1 cellular context compared by ENCODE assay signal in the genomic region with DNA sequence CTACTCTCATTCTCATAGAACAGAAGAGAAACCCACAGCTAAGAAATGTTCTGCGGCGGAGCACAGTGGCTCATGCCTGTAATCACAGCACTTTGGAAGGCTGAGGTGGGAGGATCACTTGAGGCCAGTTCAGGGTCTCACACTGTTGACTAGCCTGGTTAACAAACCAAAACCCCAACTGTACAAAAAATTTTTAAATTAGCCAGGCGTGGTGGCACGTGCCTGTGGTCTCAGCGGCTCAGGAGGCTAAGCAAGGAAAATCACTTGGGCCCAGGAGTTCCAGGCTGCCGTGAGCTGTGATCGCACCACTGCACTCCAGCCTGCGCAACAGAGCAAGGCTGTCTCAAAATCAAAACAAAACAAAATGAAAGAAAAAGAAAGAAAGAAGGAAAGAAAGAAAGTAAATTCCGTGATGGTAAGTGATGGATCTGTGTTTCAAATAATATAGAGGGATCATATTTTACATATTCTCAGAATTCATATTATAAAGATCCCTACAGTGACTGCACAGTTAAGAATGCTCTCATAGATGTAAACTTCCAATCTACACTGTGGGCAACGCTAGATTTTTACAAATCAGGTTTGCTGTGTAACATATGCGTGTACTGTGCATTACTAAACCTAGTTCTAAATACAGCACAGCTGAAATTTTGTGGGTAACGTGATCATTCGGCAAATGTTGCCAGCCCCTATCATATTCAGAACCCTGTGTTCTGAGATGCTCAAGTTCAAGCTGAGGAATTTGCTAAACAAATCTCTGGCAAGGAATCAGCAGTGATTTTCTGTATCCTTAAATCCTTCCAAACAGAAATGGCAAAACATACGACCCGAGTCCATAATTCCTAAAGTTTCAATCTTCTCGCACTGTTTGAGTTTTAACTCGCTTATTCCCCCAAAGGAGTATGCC.
TF ChIP-seq lines count a peak whose summit lies in the region.

No MANE protein-coding gene starts in this region.

TF ChIP-seq in GM12878, 131 proteins besides CTCF, POLR2A, EP300 and RAD21 (continued from another document and continues in another):
- TF ChIP-seq, protein P1, sequence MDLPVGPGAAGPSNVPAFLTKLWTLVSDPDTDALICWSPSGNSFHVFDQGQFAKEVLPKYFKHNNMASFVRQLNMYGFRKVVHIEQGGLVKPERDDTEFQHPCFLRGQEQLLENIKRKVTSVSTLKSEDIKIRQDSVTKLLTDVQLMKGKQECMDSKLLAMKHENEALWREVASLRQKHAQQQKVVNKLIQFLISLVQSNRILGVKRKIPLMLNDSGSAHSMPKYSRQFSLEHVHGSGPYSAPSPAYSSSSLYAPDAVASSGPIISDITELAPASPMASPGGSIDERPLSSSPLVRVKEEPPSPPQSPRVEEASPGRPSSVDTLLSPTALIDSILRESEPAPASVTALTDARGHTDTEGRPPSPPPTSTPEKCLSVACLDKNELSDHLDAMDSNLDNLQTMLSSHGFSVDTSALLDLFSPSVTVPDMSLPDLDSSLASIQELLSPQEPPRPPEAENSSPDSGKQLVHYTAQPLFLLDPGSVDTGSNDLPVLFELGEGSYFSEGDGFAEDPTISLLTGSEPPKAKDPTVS (IDR thresholded peaks at IDR 0.05; ENCODE audit: low read depth, low read length) = no peak
- TF ChIP-seq SRF (IDR thresholded peaks at IDR 0.05; ENCODE audit: low read depth in 2 of 2, low read length in 2 of 2) (no peak), MEF2B (IDR thresholded peaks at IDR 0.05; ENCODE audit: partially characterized antibody, poor library complexity, severe bottlenecking) (peak; percentile 9), BCL11A (IDR thresholded peaks at IDR 0.05; ENCODE audit: low read depth, low read length) (0 out of 2 replicates have a peak, but pooled peaks have one; percentile 44), SPI1 (IDR thresholded peaks at IDR 0.05; ENCODE audit: borderline replicate concordance, insufficient read depth, low read depth, low read length) (no peak), RCOR1 (conservative IDR thresholded peaks at IDR 0.05; ENCODE audit: low read depth, low read length) (0 out of 2 replicates have a peak, but pooled peaks have one; percentile 36), BHLHE40 (IDR thresholded peaks at IDR 0.05; ENCODE audit: borderline replicate concordance in 1 of 2, low read depth in 2 of 2, low read length in 1 of 2) (peak; percentile 97 to 98), ETV6 (conservative IDR thresholded peaks at IDR 0.05 in 1 of 2, IDR thresholded peaks at IDR 0.05 in 1 of 2; ENCODE audit: borderline replicate concordance in 1 of 2, low read depth in 1 of 2) (no peak; a peak in 1 of 4 replicates), CHD2 (IDR thresholded peaks at IDR 0.05; ENCODE audit: borderline replicate concordance, low read depth, low read length) (peak; percentile 31; the same call in 1 of the 2 replicates), ZZZ3 (IDR thresholded peaks at IDR 0.05; ENCODE audit: control insufficient read depth, insufficient read length, low read depth) (no peak), DPF2 (IDR thresholded peaks at IDR 0.05) (peak; percentile 27; the same call in 1 of the 2 replicates), NR2C1 (IDR thresholded peaks at IDR 0.05) (no peak), MYC (IDR thresholded peaks at IDR 0.05; ENCODE audit: insufficient read depth, insufficient read length, insufficient replicate concordance, low read length, severe bottlenecking) (no peak), EZH2 (IDR thresholded peaks at IDR 0.05; ENCODE audit: borderline replicate concordance, control insufficient read depth, low read depth, low read length) (no peak), MTA2 (IDR thresholded peaks at IDR 0.05; ENCODE audit: low read depth) (peak; percentile 78), CREM (IDR thresholded peaks at IDR 0.05; ENCODE audit: low read depth) (no peak; the same call in 1 of the 2 replicates), HDAC6 (IDR thresholded peaks at IDR 0.05; ENCODE audit: unreplicated experiment) (no peak), PML (IDR thresholded peaks at IDR 0.05; ENCODE audit: low read length) (no peak), SMAD1 (IDR thresholded peaks at IDR 0.05; ENCODE audit: low read depth, partially characterized antibody) (peak; percentile 38), TCF12 (IDR thresholded peaks at IDR 0.05; ENCODE audit: low read depth, low read length) (0 out of 2 replicates have a peak, but pooled peaks have one; percentile 59), PAX5 (IDR thresholded peaks at IDR 0.05; ENCODE audit: borderline replicate concordance, low read depth, low read length) (peak; percentile 90), POU2F2 (IDR thresholded peaks at IDR 0.05; ENCODE audit: borderline replicate concordance, low read depth, low read length) (peak; percentile 52; the same call in 1 of the 3 replicates), TCF3 (IDR thresholded peaks at IDR 0.05; ENCODE audit: borderline replicate concordance, insufficient read depth, low read depth, low read length) (peak; percentile 27; the same call in 1 of the 2 replicates), RUNX3 (IDR thresholded peaks at IDR 0.05; ENCODE audit: low read length) (peak; percentile 88), JUNB (IDR thresholded peaks at IDR 0.05) (no peak), EGR1 (IDR thresholded peaks at IDR 0.05; ENCODE audit: borderline replicate concordance in 1 of 2, low read depth in 2 of 2, low read length in 2 of 2) (no peak), IKZF2 (IDR thresholded peaks at IDR 0.05) (peak; percentile 90), CBX3 (IDR thresholded peaks at IDR 0.05; ENCODE audit: borderline replicate concordance, low read depth) (no peak), ZBED1 (IDR thresholded peaks at IDR 0.05; ENCODE audit: borderline replicate concordance) (no peak), SMAD5 (IDR thresholded peaks at IDR 0.05; ENCODE audit: low read depth) (no peak), SREBF1 (IDR thresholded peaks at IDR 0.05; ENCODE audit: low read length) (no peak), TAF1 (IDR thresholded peaks at IDR 0.05; ENCODE audit: borderline replicate concordance, low read depth, low read length) (peak; percentile 66), EED (IDR thresholded peaks at IDR 0.05; ENCODE audit: low read depth) (peak; percentile 61; the same call in 1 of the 2 replicates), POLR2AphosphoS5 (IDR thresholded peaks at IDR 0.05; ENCODE audit: low read length) (peak; percentile 66; the same call in 1 of the 2 replicates), KDM1A (IDR thresholded peaks at IDR 0.05; ENCODE audit: borderline replicate concordance) (no peak), ZNF622 (IDR thresholded peaks at IDR 0.05) (no peak), STAT3 (IDR thresholded peaks at IDR 0.05; ENCODE audit: low read depth, low read length) (no peak), MXI1 (IDR thresholded peaks at IDR 0.05; ENCODE audit: low read depth, low read length) (0 out of 2 replicates have a peak, but pooled peaks have one; percentile 32), SUPT20H (IDR thresholded peaks at IDR 0.05; ENCODE audit: borderline replicate concordance, control insufficient read depth, low read depth, low read length) (no peak)
- TF ChIP-seq, protein P2, sequence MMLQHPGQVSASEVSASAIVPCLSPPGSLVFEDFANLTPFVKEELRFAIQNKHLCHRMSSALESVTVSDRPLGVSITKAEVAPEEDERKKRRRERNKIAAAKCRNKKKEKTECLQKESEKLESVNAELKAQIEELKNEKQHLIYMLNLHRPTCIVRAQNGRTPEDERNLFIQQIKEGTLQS (IDR thresholded peaks at IDR 0.05; ENCODE audit: borderline replicate concordance, extremely low read depth, low read depth, low read length) = no peak
- TF ChIP-seq, protein P3, sequence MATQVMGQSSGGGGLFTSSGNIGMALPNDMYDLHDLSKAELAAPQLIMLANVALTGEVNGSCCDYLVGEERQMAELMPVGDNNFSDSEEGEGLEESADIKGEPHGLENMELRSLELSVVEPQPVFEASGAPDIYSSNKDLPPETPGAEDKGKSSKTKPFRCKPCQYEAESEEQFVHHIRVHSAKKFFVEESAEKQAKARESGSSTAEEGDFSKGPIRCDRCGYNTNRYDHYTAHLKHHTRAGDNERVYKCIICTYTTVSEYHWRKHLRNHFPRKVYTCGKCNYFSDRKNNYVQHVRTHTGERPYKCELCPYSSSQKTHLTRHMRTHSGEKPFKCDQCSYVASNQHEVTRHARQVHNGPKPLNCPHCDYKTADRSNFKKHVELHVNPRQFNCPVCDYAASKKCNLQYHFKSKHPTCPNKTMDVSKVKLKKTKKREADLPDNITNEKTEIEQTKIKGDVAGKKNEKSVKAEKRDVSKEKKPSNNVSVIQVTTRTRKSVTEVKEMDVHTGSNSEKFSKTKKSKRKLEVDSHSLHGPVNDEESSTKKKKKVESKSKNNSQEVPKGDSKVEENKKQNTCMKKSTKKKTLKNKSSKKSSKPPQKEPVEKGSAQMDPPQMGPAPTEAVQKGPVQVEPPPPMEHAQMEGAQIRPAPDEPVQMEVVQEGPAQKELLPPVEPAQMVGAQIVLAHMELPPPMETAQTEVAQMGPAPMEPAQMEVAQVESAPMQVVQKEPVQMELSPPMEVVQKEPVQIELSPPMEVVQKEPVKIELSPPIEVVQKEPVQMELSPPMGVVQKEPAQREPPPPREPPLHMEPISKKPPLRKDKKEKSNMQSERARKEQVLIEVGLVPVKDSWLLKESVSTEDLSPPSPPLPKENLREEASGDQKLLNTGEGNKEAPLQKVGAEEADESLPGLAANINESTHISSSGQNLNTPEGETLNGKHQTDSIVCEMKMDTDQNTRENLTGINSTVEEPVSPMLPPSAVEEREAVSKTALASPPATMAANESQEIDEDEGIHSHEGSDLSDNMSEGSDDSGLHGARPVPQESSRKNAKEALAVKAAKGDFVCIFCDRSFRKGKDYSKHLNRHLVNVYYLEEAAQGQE (IDR thresholded peaks at IDR 0.05; ENCODE audit: low read depth, low read length) = no peak
- TF ChIP-seq, protein P4, sequence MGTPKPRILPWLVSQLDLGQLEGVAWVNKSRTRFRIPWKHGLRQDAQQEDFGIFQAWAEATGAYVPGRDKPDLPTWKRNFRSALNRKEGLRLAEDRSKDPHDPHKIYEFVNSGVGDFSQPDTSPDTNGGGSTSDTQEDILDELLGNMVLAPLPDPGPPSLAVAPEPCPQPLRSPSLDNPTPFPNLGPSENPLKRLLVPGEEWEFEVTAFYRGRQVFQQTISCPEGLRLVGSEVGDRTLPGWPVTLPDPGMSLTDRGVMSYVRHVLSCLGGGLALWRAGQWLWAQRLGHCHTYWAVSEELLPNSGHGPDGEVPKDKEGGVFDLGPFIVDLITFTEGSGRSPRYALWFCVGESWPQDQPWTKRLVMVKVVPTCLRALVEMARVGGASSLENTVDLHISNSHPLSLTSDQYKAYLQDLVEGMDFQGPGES (IDR thresholded peaks at IDR 0.05) = no peak
- TF ChIP-seq, protein P5, sequence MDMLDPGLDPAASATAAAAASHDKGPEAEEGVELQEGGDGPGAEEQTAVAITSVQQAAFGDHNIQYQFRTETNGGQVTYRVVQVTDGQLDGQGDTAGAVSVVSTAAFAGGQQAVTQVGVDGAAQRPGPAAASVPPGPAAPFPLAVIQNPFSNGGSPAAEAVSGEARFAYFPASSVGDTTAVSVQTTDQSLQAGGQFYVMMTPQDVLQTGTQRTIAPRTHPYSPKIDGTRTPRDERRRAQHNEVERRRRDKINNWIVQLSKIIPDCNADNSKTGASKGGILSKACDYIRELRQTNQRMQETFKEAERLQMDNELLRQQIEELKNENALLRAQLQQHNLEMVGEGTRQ (IDR thresholded peaks at IDR 0.05; ENCODE audit: borderline replicate concordance, low read depth, low read length) = no peak
- TF ChIP-seq, protein P6, sequence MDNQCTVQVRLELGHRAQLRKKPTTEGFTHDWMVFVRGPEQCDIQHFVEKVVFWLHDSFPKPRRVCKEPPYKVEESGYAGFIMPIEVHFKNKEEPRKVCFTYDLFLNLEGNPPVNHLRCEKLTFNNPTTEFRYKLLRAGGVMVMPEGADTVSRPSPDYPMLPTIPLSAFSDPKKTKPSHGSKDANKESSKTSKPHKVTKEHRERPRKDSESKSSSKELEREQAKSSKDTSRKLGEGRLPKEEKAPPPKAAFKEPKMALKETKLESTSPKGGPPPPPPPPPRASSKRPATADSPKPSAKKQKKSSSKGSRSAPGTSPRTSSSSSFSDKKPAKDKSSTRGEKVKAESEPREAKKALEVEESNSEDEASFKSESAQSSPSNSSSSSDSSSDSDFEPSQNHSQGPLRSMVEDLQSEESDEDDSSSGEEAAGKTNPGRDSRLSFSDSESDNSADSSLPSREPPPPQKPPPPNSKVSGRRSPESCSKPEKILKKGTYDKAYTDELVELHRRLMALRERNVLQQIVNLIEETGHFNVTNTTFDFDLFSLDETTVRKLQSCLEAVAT (IDR thresholded peaks at IDR 0.05) = peak; percentile 90
- TF ChIP-seq, protein P7, sequence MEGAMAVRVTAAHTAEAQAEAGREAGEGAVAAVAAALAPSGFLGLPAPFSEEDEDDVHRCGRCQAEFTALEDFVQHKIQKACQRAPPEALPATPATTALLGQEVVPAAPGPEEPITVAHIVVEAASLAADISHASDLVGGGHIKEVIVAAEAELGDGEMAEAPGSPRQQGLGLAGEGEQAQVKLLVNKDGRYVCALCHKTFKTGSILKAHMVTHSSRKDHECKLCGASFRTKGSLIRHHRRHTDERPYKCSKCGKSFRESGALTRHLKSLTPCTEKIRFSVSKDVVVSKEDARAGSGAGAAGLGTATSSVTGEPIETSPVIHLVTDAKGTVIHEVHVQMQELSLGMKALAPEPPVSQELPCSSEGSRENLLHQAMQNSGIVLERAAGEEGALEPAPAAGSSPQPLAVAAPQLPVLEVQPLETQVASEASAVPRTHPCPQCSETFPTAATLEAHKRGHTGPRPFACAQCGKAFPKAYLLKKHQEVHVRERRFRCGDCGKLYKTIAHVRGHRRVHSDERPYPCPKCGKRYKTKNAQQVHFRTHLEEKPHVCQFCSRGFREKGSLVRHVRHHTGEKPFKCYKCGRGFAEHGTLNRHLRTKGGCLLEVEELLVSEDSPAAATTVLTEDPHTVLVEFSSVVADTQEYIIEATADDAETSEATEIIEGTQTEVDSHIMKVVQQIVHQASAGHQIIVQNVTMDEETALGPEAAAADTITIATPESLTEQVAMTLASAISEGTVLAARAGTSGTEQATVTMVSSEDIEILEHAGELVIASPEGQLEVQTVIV (IDR thresholded peaks at IDR 0.05; ENCODE audit: borderline replicate concordance, partially characterized antibody) = no peak
- TF ChIP-seq, protein P8, sequence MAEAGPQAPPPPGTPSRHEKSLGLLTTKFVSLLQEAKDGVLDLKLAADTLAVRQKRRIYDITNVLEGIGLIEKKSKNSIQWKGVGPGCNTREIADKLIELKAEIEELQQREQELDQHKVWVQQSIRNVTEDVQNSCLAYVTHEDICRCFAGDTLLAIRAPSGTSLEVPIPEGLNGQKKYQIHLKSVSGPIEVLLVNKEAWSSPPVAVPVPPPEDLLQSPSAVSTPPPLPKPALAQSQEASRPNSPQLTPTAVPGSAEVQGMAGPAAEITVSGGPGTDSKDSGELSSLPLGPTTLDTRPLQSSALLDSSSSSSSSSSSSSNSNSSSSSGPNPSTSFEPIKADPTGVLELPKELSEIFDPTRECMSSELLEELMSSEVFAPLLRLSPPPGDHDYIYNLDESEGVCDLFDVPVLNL (IDR thresholded peaks at IDR 0.05; ENCODE audit: low read depth, low read length) = no peak
